1 cellular context compared by ENCODE assay signal in the genomic region with DNA sequence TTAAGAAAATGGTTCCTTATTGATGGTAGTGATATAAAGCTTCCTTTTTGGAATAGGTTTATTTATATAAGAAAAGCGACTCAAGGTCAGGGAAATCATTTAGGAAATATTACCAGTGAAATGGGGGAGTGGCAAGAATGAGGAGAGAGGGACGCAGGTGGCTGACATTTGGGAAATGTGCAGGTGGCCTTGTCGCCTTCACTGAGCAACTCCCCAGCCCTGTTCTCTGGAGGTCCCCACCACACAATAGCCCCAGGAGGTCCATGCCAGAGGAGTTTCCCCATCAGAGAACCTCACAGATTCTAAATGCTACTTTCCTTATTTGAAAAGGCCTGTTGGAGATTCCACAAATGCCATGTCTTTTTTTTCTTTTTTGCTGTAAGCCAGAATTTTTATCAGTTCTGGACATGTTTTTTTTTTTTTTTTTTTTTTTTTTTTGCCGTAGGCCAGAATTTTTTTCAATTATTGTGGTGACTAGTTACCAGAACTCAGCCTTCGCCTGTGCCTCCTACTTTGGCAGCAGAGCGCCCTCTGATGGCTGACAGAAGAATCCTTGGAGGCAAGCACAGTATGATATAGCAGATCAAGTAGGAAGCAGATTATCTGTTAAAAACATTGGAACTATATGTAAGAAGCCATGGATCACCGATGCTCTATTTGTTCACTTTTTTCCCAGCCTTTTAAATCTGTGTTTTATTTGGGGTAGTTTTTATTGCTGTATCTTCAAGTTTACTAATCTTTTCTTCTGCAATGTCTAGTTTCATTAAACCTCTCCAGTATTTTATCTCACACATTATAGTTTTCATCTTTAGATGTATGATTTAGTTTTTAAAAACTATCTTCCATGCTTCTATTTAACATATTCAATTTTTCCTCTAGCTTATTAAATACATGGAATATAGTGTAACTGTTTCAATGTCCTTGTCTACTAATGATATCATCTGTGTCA.
A peak's percentile ranks its signal among the peaks of the same experiment; 100 is the strongest.
TF ChIP-seq lines count a peak whose summit lies in the region.

No MANE protein-coding gene starts in this region.

TF ChIP-seq in GM12878, 131 proteins besides CTCF, POLR2A, EP300 and RAD21 (continued from another document and continues in another):
- TF ChIP-seq PBX3 (IDR thresholded peaks at IDR 0.05; ENCODE audit: insufficient replicate concordance, low read depth, low read length) (no peak), MYC (IDR thresholded peaks at IDR 0.05; ENCODE audit: insufficient read depth, insufficient read length, insufficient replicate concordance, low read length, severe bottlenecking) (no peak), CBX5 (IDR thresholded peaks at IDR 0.05; ENCODE audit: low read depth) (no peak), KAT2A (conservative IDR thresholded peaks at IDR 0.05; ENCODE audit: control insufficient read depth, low read depth, low read length) (no peak), ETV6 (conservative IDR thresholded peaks at IDR 0.05 in 1 of 2, IDR thresholded peaks at IDR 0.05 in 1 of 2; ENCODE audit: borderline replicate concordance in 1 of 2, low read depth in 1 of 2) (no peak), CHD2 (IDR thresholded peaks at IDR 0.05; ENCODE audit: borderline replicate concordance, low read depth, low read length) (no peak), HDGF (IDR thresholded peaks at IDR 0.05) (no peak), SREBF1 (IDR thresholded peaks at IDR 0.05; ENCODE audit: low read length) (no peak), NR2F1 (conservative IDR thresholded peaks at IDR 0.05) (no peak), SMC3 (IDR thresholded peaks at IDR 0.05; ENCODE audit: borderline replicate concordance, low read length) (peak; percentile 67), E4F1 (IDR thresholded peaks at IDR 0.05; ENCODE audit: borderline replicate concordance, partially characterized antibody) (no peak), E2F8 (IDR thresholded peaks at IDR 0.05; ENCODE audit: low read depth, partially characterized antibody) (no peak), CBFB (IDR thresholded peaks at IDR 0.05; ENCODE audit: low read depth) (no peak), BHLHE40 (IDR thresholded peaks at IDR 0.05; ENCODE audit: borderline replicate concordance in 1 of 2, low read depth in 2 of 2, low read length in 1 of 2) (0 out of 4 replicates have a peak, but pooled peaks of 1 of the 2 experiments have one; percentile 10), NRF1 (conservative IDR thresholded peaks at IDR 0.05; ENCODE audit: low read depth, low read length) (no peak), BCLAF1 (IDR thresholded peaks at IDR 0.05) (no peak), SRF (IDR thresholded peaks at IDR 0.05; ENCODE audit: low read depth in 2 of 2, low read length in 2 of 2) (no peak), NBN (IDR thresholded peaks at IDR 0.05) (no peak), USF2 (IDR thresholded peaks at IDR 0.05; ENCODE audit: borderline replicate concordance, low read depth, low read length) (no peak), RUNX3 (IDR thresholded peaks at IDR 0.05; ENCODE audit: low read length) (peak; percentile 50), ZNF207 (IDR thresholded peaks at IDR 0.05; ENCODE audit: borderline replicate concordance) (no peak), HDAC6 (IDR thresholded peaks at IDR 0.05; ENCODE audit: unreplicated experiment) (no peak), FOS (IDR thresholded peaks at IDR 0.05; ENCODE audit: borderline replicate concordance, extremely low read depth, insufficient read length) (no peak), USF1 (IDR thresholded peaks at IDR 0.05; ENCODE audit: borderline replicate concordance, extremely low read length, insufficient read depth, low read depth, low read length) (no peak), POLR2AphosphoS5 (IDR thresholded peaks at IDR 0.05; ENCODE audit: low read length) (no peak), LARP7 (IDR thresholded peaks at IDR 0.05) (no peak), STAT1 (conservative IDR thresholded peaks at IDR 0.05) (no peak), NR2C2 (IDR thresholded peaks at IDR 0.05; ENCODE audit: borderline replicate concordance, control insufficient read depth, insufficient read length, low read depth) (no peak)
- TF ChIP-seq, protein P1, sequence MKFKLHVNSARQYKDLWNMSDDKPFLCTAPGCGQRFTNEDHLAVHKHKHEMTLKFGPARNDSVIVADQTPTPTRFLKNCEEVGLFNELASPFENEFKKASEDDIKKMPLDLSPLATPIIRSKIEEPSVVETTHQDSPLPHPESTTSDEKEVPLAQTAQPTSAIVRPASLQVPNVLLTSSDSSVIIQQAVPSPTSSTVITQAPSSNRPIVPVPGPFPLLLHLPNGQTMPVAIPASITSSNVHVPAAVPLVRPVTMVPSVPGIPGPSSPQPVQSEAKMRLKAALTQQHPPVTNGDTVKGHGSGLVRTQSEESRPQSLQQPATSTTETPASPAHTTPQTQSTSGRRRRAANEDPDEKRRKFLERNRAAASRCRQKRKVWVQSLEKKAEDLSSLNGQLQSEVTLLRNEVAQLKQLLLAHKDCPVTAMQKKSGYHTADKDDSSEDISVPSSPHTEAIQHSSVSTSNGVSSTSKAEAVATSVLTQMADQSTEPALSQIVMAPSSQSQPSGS (IDR thresholded peaks at IDR 0.05; ENCODE audit: low read length), result no peak
- TF ChIP-seq, protein P2, sequence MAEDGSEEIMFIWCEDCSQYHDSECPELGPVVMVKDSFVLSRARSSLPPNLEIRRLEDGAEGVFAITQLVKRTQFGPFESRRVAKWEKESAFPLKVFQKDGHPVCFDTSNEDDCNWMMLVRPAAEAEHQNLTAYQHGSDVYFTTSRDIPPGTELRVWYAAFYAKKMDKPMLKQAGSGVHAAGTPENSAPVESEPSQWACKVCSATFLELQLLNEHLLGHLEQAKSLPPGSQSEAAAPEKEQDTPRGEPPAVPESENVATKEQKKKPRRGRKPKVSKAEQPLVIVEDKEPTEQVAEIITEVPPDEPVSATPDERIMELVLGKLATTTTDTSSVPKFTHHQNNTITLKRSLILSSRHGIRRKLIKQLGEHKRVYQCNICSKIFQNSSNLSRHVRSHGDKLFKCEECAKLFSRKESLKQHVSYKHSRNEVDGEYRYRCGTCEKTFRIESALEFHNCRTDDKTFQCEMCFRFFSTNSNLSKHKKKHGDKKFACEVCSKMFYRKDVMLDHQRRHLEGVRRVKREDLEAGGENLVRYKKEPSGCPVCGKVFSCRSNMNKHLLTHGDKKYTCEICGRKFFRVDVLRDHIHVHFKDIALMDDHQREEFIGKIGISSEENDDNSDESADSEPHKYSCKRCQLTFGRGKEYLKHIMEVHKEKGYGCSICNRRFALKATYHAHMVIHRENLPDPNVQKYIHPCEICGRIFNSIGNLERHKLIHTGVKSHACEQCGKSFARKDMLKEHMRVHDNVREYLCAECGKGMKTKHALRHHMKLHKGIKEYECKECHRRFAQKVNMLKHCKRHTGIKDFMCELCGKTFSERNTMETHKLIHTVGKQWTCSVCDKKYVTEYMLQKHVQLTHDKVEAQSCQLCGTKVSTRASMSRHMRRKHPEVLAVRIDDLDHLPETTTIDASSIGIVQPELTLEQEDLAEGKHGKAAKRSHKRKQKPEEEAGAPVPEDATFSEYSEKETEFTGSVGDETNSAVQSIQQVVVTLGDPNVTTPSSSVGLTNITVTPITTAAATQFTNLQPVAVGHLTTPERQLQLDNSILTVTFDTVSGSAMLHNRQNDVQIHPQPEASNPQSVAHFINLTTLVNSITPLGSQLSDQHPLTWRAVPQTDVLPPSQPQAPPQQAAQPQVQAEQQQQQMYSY (CRISPR knock-in tag; IDR thresholded peaks at IDR 0.05), result no peak
